In genomic region chr7:113015038-113015645, GRCh38 we compare ENCODE assay signal across 8 cellular contexts.
DNase-seq lines count a peak whose midpoint lies in the region; ATAC-seq and TF ChIP-seq lines count a peak whose summit lies in the region.

No MANE protein-coding gene starts in this region.

- H3K4me3 ChIP-seq in breast epithelium (no peak overlapping the region), Panc1 (ENCODE audit: low read depth in 2 of 2, low read length in 2 of 2) (no peak overlapping the region), tibial artery (no peak overlapping the region)

- CTCF ChIA-PET in MCF 10A (lab: Yijun Ruan, JAX) (interaction anchor here (0.7 to 3.8 kb wide), 11 partner anchors 10 to 478 kb away, joined by 3 to 22 read pairs (median 3); no protein-coding TSS in a partner anchor), Panc1 (lab: Charles Lee) (interaction anchor here (0.8 kb wide), 1 partner anchor 407 kb away, joined by 4 read pairs; no protein-coding TSS in a partner anchor), HEK293T (lab: Yijun Ruan, JAX) (interaction anchor here (0.7 kb wide), 1 partner anchor 60 kb away, joined by 3 read pairs; no protein-coding TSS in a partner anchor)

- no peak for ATAC-seq in Panc1

- BruUV-seq in MCF 10A (replicated peaks; lab: Mats Ljungman, UMichigan) (no TSS peak), Panc1 (replicated peaks; lab: Mats Ljungman, UMichigan) (no TSS peak)

- no peaks in the 10 kb centered on the region for H3K27me3 Mint-ChIP-seq in MCF 10A (ENCODE audit: insufficient read depth, unreplicated experiment)

- no peak for TF ChIP-seq CTCF in MCF 10A (IDR thresholded peaks at IDR 0.05; ENCODE audit: unreplicated experiment)
- TF ChIP-seq CTCF in breast epithelium (IDR thresholded peaks at IDR 0.05), result peak in 1 of 3 donors; percentile 27
- TF ChIP-seq CTCF in Panc1 (IDR thresholded peaks at IDR 0.05), result peak; percentile 43; the same call in 1 of the 2 replicates
- TF ChIP-seq CTCF in tibial artery (IDR thresholded peaks at IDR 0.05), result peak; percentile 34 to 35

- H3K36me3 ChIP-seq in breast epithelium, result no peaks in the 10 kb centered on the region
- H3K36me3 ChIP-seq in Panc1 (ENCODE audit: control insufficient read depth, insufficient read depth, low read length), result no peaks in the 10 kb centered on the region
- H3K36me3 ChIP-seq in tibial artery, result no peaks in the 10 kb centered on the region

- DNase-seq in MCF 10A (ENCODE audit: unreplicated experiment) (peak; percentile 53), breast epithelium (ENCODE audit: low spot score in 2 of 2) (no peak), Panc1 (ENCODE audit: low read depth, low spot score) (no peak), fibroblast of peridontal ligament (ENCODE audit: extremely low read depth) (peak; percentile 80), tibial artery (no peak), HEK293T (ENCODE audit: extremely low spot score) (no peak), hypothalamus (lab: John Stamatoyannopoulos, UW) (no peak)
- no peak for DNase-seq in activated CD8-positive, alpha-beta memory T cell treated with anti-CD3 and anti-CD28 coated beads, Interleukin-2, amount 50 U/mL, for 48 hours

- H3K4me1 ChIP-seq in breast epithelium, result no peaks in the 10 kb centered on the region
- no peaks in the 10 kb centered on the region; the same call in 1 of the 2 replicates for H3K4me1 ChIP-seq in Panc1 (ENCODE audit: control insufficient read depth, insufficient read depth, low read length)
- no peaks in the 10 kb centered on the region for H3K4me1 ChIP-seq in tibial artery

- H3K27ac ChIP-seq in breast epithelium (no peak overlapping the region), Panc1 (ENCODE audit: low read length) (no peak overlapping the region), tibial artery (no peak overlapping the region)

- POLR2A ChIA-PET in MCF 10A (lab: Yijun Ruan, JAX) (no interaction called here), Panc1 (lab: Charles Lee) (no interaction called here), HEK293T (lab: Yijun Ruan, JAX) (interaction anchor here (1.3 kb wide), 1 partner anchor 75 kb away, joined by 3 read pairs; a partner anchor contains a TSS)

- H3K36me3 Mint-ChIP-seq in MCF 10A (ENCODE audit: insufficient read depth, unreplicated experiment), result no peaks in the 10 kb centered on the region

- TF ChIP-seq POLR2A in breast epithelium (IDR thresholded peaks at IDR 0.05), result no peak

- peaks cover 15% of the 10 kb centered on the region for H3K4me1 Mint-ChIP-seq in MCF 10A (ENCODE audit: insufficient read depth, unreplicated experiment)

- intact Hi-C loops in MCF 10A (cut with micrococcal nuclease) (loop anchor here (1.0 to 5.0 kb wide), 6 partner anchors 142 to 695 kb away; no protein-coding TSS in a partner anchor), breast epithelium (cut with DNase I; ENCODE audit: low total_unique reads) (no loop called here), Panc1 (cut with micrococcal nuclease; ENCODE audit: unreplicated experiment) (loop anchor here (2.0 to 5.0 kb wide), 2 partner anchors 406 to 682 kb away; no protein-coding TSS in a partner anchor), tibial artery (cut with DNase I; ENCODE audit: low total_unique reads) (no loop called here)

- peak overlapping the region; percentile 70 for H3K27ac Mint-ChIP-seq in MCF 10A (ENCODE audit: low read depth, unreplicated experiment)

- in situ Hi-C loops in Panc1 (cut with HindIII; ENCODE audit: low pct_unique_long_range_greater_than_20kb, low sequenced_read_pairs), result no loop called here

- H3K9me3 ChIP-seq in breast epithelium, result peaks cover 0 to 11% of the 10 kb centered on the region in 2 donors
- no peaks in the 10 kb centered on the region for H3K9me3 ChIP-seq in Panc1 (ENCODE audit: control insufficient read depth, insufficient read depth, low read depth, low read length)
- H3K9me3 ChIP-seq in tibial artery, result no peaks in the 10 kb centered on the region

- H3K9me3 Mint-ChIP-seq in MCF 10A (ENCODE audit: unreplicated experiment), result peaks cover 7% of the 10 kb centered on the region

- H3K4me3 Mint-ChIP-seq in MCF 10A (ENCODE audit: unreplicated experiment), result no peak overlapping the region

- H3K27me3 ChIP-seq in breast epithelium (no peaks in the 10 kb centered on the region), Panc1 (ENCODE audit: control insufficient read depth, insufficient read depth, low read length) (no peaks in the 10 kb centered on the region), tibial artery (no peaks in the 10 kb centered on the region)

TF ChIP-seq in HEK293T, 16 proteins besides CTCF, POLR2A, EP300 and RAD21:
- no peak for TF ChIP-seq FOXA1 (IDR thresholded peaks at IDR 0.05)

Comparison
In these comparisons a context has a peak if more than half of its experiments do, and no peak if none do; other contexts are left out.
1. DNase-seq: peak in MCF 10A (single experiment) and fibroblast of peridontal ligament (single experiment); none in breast epithelium (0 of 2), Panc1 (single experiment), tibial artery (0 of 2), activated CD8-positive, alpha-beta memory T cell treated with anti-CD3 and anti-CD28 coated beads, Interleukin-2, amount 50 U/mL, for 48 hours (single experiment), HEK293T (single experiment) and hypothalamus (0 of 51).
2. intact Hi-C loops: an anchor here in MCF 10A (1.0 to 5.0 kb wide) and Panc1 (2.0 to 5.0 kb wide); none called in breast epithelium and tibial artery.